Comparison of ENCODE assay signal across 38 cellular contexts in genomic region chr7:138768251-138768650, GRCh38. TPM values are rescaled to one million over a fixed set of nuclear protein-coding genes. Genes with fewer than 3 reads are reported as not detected.
A peak's percentile ranks its signal among the peaks of the same experiment; 100 is the strongest.
DNase-seq lines count a peak whose midpoint lies in the region; TF ChIP-seq lines count a peak whose summit lies in the region.
"Had no signal": no experiment of that assay in that cellular context is flagged by ENCODE, and none has a peak within 500 bp of the region (broad histone marks: within the 10 kb centered on the region; RNA-seq: fewer than 3 reads in every experiment).

No MANE protein-coding gene starts in this region.

- H3K9me3 Mint-ChIP-seq in glutamatergic neuron (ENCODE audit: unreplicated experiment): peaks cover 2% of the 10 kb centered on the region
- H3K9me3 Mint-ChIP-seq: activated naive CD4-positive, alpha-beta T cell treated with anti-CD3 and anti-CD28 coated beads, Interleukin-2, amount 50 U/mL, for 72 hours; CD4-positive, alpha-beta T cell; naive thymus-derived CD8-positive, alpha-beta T cell; stimulated activated naive CD8-positive, alpha-beta T cell treated with anti-CD3 and anti-CD28 coated beads, Interleukin-15, Interleukin-2, amounts not matched to agents 100 ng/mL and 50 ng/mL, for 24 hours had no signal

- H3K36me3 Mint-ChIP-seq in glutamatergic neuron (ENCODE audit: unreplicated experiment): no peaks in the 10 kb centered on the region
- H3K36me3 Mint-ChIP-seq: activated naive CD4-positive, alpha-beta T cell treated with anti-CD3 and anti-CD28 coated beads, Interleukin-2, amount 50 U/mL, for 72 hours; naive thymus-derived CD8-positive, alpha-beta T cell had no signal

- intact Hi-C loops in esophagus squamous epithelium (cut with DNase I): no loop called here
- intact Hi-C loops in posterior cingulate gyrus (cut with DNase I): no loop called here

- DNase-seq in COLO829 (ENCODE audit: low spot score) (peak; percentile 41), NCI-H128 (lab: John Stamatoyannopoulos, UW; ENCODE audit: unreplicated experiment) (peak; percentile 16), NCI-H82 (lab: John Stamatoyannopoulos, UW) (peak; percentile 52), glutamatergic neuron (no peak), esophagus squamous epithelium (lab: John Stamatoyannopoulos, UW) (no peak), NCI-H1694 (lab: John Stamatoyannopoulos, UW) (no peak), DMS153 (lab: John Stamatoyannopoulos, UW) (no peak), posterior cingulate gyrus (no peak)
- DNase-seq: activated CD4-positive, alpha-beta T cell treated with anti-CD3 and anti-CD28 coated beads for 48 hours; activated CD8-positive, alpha-beta memory T cell treated with anti-CD3 and anti-CD28 coated beads for 24 hours; activated T-cell treated with anti-CD3 and anti-CD28 coated beads for 4 hours; AML-193; amygdala; CD4-positive, alpha-beta T cell; effector CD8-positive, alpha-beta T cell; EL; islet precursor cell; KG1; MG63; naive thymus-derived CD8-positive, alpha-beta T cell; NCI-H1694 treated with DMSO at 0.1 percent for 48 hours; NCI-H446; NCI-H774; right lobe of liver; stimulated activated CD8-positive, alpha-beta memory T cell treated with anti-CD3 and anti-CD28 coated beads, Interleukin-4, amount 100 ng/mL, for 48 hours; testis; WERI-Rb-1 had no signal

- no peaks in the 10 kb centered on the region for H3K4me1 ChIP-seq in esophagus squamous epithelium
- H3K4me1 ChIP-seq: A549, breast epithelium, prostate gland, right lobe of liver, SJSA1, testis had no signal

- no peaks in the 10 kb centered on the region for H3K27me3 ChIP-seq in esophagus squamous epithelium
- H3K27me3 ChIP-seq: breast epithelium, MG63, right lobe of liver, SJSA1, testis had no signal

- H3K27ac Mint-ChIP-seq in glutamatergic neuron (ENCODE audit: unreplicated experiment): peak overlapping the region; percentile 70
- H3K27ac Mint-ChIP-seq: activated naive CD4-positive, alpha-beta T cell treated with anti-CD3 and anti-CD28 coated beads, Interleukin-2, amount 50 U/mL, for 72 hours; CD4-positive, alpha-beta T cell; stimulated activated naive CD8-positive, alpha-beta T cell treated with anti-CD3 and anti-CD28 coated beads, Interleukin-15, Interleukin-2, amounts not matched to agents 100 ng/mL and 50 ng/mL, for 24 hours had no signal

- H3K9me3 ChIP-seq in esophagus squamous epithelium: no peaks in the 10 kb centered on the region
- H3K9me3 ChIP-seq: A549, breast epithelium, HAP-1, MG63, prostate gland, right lobe of liver, SJSA1, testis had no signal

- H3K4me3 ChIP-seq in esophagus squamous epithelium: no peak overlapping the region
- H3K4me3 ChIP-seq: A549, breast epithelium, coronary artery, HAP-1, MG63, prostate gland, right lobe of liver, SJSA1, testis had no signal

- no peak for TF ChIP-seq CTCF in glutamatergic neuron (IDR thresholded peaks at IDR 0.05; ENCODE audit: partially characterized antibody, unreplicated experiment)
- TF ChIP-seq CTCF in esophagus squamous epithelium (IDR thresholded peaks at IDR 0.05): no peak

- no peaks in the 10 kb centered on the region for H3K36me3 ChIP-seq in esophagus squamous epithelium
- H3K36me3 ChIP-seq: breast epithelium, HAP-1, MG63, prostate gland, right lobe of liver, SJSA1, WERI-Rb-1 had no signal

- no peak overlapping the region for H3K27ac ChIP-seq in esophagus squamous epithelium
- H3K27ac ChIP-seq: A549, breast epithelium, coronary artery, HL-60, prostate gland, right lobe of liver, SJSA1, testis, WERI-Rb-1 had no signal

- TF ChIP-seq POLR2A in esophagus squamous epithelium (IDR thresholded peaks at IDR 0.05): no peak

- no peaks in the 10 kb centered on the region for H3K4me1 Mint-ChIP-seq in glutamatergic neuron (ENCODE audit: low read depth, unreplicated experiment)

- H3K4me3 Mint-ChIP-seq in glutamatergic neuron (ENCODE audit: unreplicated experiment): no peak overlapping the region
- H3K4me3 Mint-ChIP-seq: CD4-positive, alpha-beta T cell; naive thymus-derived CD8-positive, alpha-beta T cell; stimulated activated naive CD8-positive, alpha-beta T cell treated with anti-CD3 and anti-CD28 coated beads, Interleukin-15, Interleukin-2, amounts not matched to agents 100 ng/mL and 50 ng/mL, for 24 hours had no signal

- 41 to 57% methylated on average over 2 to 3 of the region's 3 CpGs for WGBS in esophagus squamous epithelium, 2 donors

- no peaks in the 10 kb centered on the region for H3K27me3 Mint-ChIP-seq in glutamatergic neuron (ENCODE audit: unreplicated experiment)
- H3K27me3 Mint-ChIP-seq: CD4-positive, alpha-beta T cell; stimulated activated naive CD8-positive, alpha-beta T cell treated with anti-CD3 and anti-CD28 coated beads, Interleukin-15, Interleukin-2, amounts not matched to agents 100 ng/mL and 50 ng/mL, for 24 hours had no signal

RNA-seq across cellular contexts. Expression of gene TMEM213, which starts 29.5 kb away (rescaled TPM):
- total RNA-seq in glutamatergic neuron (ENCODE audit: unreplicated experiment): not detected
- 1 to 10 TPM in 1 of 4 donors, not detected in 3; 1.3 TPM for total RNA-seq in esophagus squamous epithelium
- total RNA-seq: CD4-positive, alpha-beta T cell; liver; naive thymus-derived CD8-positive, alpha-beta T cell; right lobe of liver; RPMI7951; SJSA1 had no signal

RNA-seq across cellular contexts. Expression of gene ATP6V0A4, which starts 29.7 kb away (rescaled TPM):
- total RNA-seq in glutamatergic neuron (ENCODE audit: unreplicated experiment): not detected
- total RNA-seq in esophagus squamous epithelium: 10 to 100 TPM in 2 of 4 donors, 1 to 10 TPM in 1, under 1 TPM in 1; 0.95 to 11.7 (median 5.6) TPM
- total RNA-seq: CD4-positive, alpha-beta T cell; liver; naive thymus-derived CD8-positive, alpha-beta T cell; right lobe of liver; RPMI7951 had no signal

Comparison
In these comparisons a context has a peak if more than half of its experiments do, and no peak if none do; other contexts are left out.
1. DNase-seq: peak in COLO829 (single experiment), NCI-H128 (single experiment) and NCI-H82 (single experiment); none in glutamatergic neuron (single experiment), esophagus squamous epithelium (single experiment), NCI-H1694 (single experiment), DMS153 (single experiment) and posterior cingulate gyrus (0 of 10).